ENCODE assay signal across 26 cellular contexts in the genomic region with DNA sequence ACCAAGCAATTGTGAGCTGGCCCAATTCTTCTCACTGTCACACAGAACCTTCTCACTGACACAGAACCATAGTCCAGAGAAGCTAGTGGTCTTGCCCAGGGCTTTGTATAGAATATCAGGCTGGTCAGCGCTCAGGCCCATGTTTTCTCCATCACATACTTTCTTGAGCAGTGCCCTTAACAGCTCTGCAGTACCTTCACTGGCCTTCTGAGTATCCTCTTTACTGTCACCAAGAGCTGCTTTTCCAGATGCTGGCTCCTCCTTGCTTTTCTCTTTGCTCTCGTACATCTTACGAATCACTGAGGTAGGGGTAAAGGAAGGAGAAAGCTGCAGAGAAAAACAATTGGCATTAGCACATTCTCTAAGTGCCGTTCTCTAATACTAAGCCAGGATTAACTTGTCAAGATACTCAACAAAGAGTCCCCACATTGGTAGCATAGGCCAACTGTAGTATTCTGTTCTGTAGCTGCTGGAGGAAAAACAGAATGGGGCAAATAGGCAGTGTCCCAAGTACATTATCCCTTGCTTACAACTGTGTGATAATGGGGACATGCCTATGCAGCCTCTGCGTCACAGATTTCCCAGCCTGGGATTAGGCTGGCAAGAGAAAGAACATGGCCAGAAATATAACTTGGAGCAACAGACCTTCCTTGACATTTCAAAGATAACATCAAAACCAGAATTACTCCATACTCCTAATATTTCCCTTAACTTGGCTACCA. TPM values are rescaled to one million over a fixed set of nuclear protein-coding genes. Genes with fewer than 3 reads are reported as not detected.
DNase-seq lines count a peak whose midpoint lies in the region; ATAC-seq and TF ChIP-seq lines count a peak whose summit lies in the region.
"Had no signal": no experiment of that assay in that cellular context is flagged by ENCODE, and none has a peak within 500 bp of the region (broad histone marks: within the 10 kb centered on the region; RNA-seq: fewer than 3 reads in every experiment).

No MANE protein-coding gene starts in this region.

- H3K79me2 ChIP-seq in HCT116 (ENCODE audit: insufficient read depth, low read length) = no peaks in the 10 kb centered on the region

- H3K27me3 Mint-ChIP-seq in CD4-positive, CD25-positive, alpha-beta regulatory T cell = no peaks in the 10 kb centered on the region
- no peaks in the 10 kb centered on the region for H3K27me3 Mint-ChIP-seq in naive thymus-derived CD8-positive, alpha-beta T cell
- H3K27me3 Mint-ChIP-seq: activated B cell treated with CpG ODN at 0.5 μM for 24 hours; activated CD4-positive, alpha-beta memory T cell treated with anti-CD3 and anti-CD28 coated beads, Interleukin-2, amount 10 ng/mL, durations not matched to agents 7 days and 5 days; natural killer cell treated with Interleukin-12 subunit alpha and Interleukin-12 subunit beta and Interleukin-15 and Interleukin-18, amount 100 ng/mL, for 72 hours had no signal

- no peak overlapping the region for H3K4me3 Mint-ChIP-seq in CD4-positive, CD25-positive, alpha-beta regulatory T cell
- no peak overlapping the region for H3K4me3 Mint-ChIP-seq in naive thymus-derived CD8-positive, alpha-beta T cell
- H3K4me3 Mint-ChIP-seq: activated B cell treated with CpG ODN at 0.5 μM for 24 hours; activated CD4-positive, alpha-beta memory T cell treated with anti-CD3 and anti-CD28 coated beads, Interleukin-2, amount 10 ng/mL, durations not matched to agents 7 days and 5 days; activated T-cell treated with anti-CD3 and anti-CD28 coated beads, Interleukin-2, amount 50 U/mL, for 4 hours; CD8-positive, alpha-beta T cell; natural killer cell treated with Interleukin-12 subunit alpha and Interleukin-12 subunit beta and Interleukin-15 and Interleukin-18, amount 100 ng/mL, for 72 hours had no signal

- BruUV-seq in HCT116 (replicated peaks; lab: Mats Ljungman, UMichigan) = no TSS peak

- peak overlapping the region in 2 of 3 donors; percentile 29 to 54 for H3K27ac Mint-ChIP-seq in CD4-positive, CD25-positive, alpha-beta regulatory T cell
- peak overlapping the region in 7 of 10 donors; percentile 3 to 65 (median 53) for H3K27ac Mint-ChIP-seq in naive thymus-derived CD8-positive, alpha-beta T cell
- H3K27ac Mint-ChIP-seq: activated B cell treated with CpG ODN at 0.5 μM for 24 hours; activated CD4-positive, alpha-beta memory T cell treated with anti-CD3 and anti-CD28 coated beads, Interleukin-2, amount 10 ng/mL, durations not matched to agents 7 days and 5 days; natural killer cell treated with Interleukin-12 subunit alpha and Interleukin-12 subunit beta and Interleukin-15 and Interleukin-18, amount 100 ng/mL, for 72 hours had no signal

- TF ChIP-seq POLR2A in HCT116 (IDR thresholded peaks at IDR 0.05; ENCODE audit: borderline replicate concordance, extremely low read depth, insufficient read depth, insufficient read length) = no peak
- TF ChIP-seq POLR2A in heart left ventricle (IDR thresholded peaks at IDR 0.05) = no peak

- H3K27me3 ChIP-seq in CD4-positive, CD25-positive, alpha-beta regulatory T cell (ENCODE audit: control insufficient read depth, insufficient read depth, low read length) = no peaks in the 10 kb centered on the region
- H3K27me3 ChIP-seq in HCT116 (ENCODE audit: insufficient read depth, low read length) (no peaks in the 10 kb centered on the region), heart left ventricle (no peaks in the 10 kb centered on the region)
- H3K27me3 ChIP-seq: foreskin keratinocyte, Peyer's patch had no signal

- RAD21 ChIA-PET in HCT116 (lab: Charles Lee; ENCODE audit: low non-redundant PET in 1 of 2, low total read pairs in 2 of 2, uncharacterized antibody in 2 of 2, unreplicated experiment in 2 of 2) = no interaction called here

- no peak overlapping the region for H3K27ac ChIP-seq in CD4-positive, CD25-positive, alpha-beta regulatory T cell (ENCODE audit: insufficient read depth, low read length, poor library complexity, severe bottlenecking)
- H3K27ac ChIP-seq in HCT116 (ENCODE audit: low read depth, low read length) (no peak overlapping the region), heart left ventricle (peak overlapping the region in 9 of 12 donors; percentile 4 to 72 (median 45))
- H3K27ac ChIP-seq: foreskin keratinocyte, Peyer's patch, skin epidermis had no signal

- no peaks in the 10 kb centered on the region for H3K4me1 ChIP-seq in CD4-positive, CD25-positive, alpha-beta regulatory T cell (ENCODE audit: control insufficient read depth, insufficient read depth, low read length, poor library complexity, severe bottlenecking)
- H3K4me1 ChIP-seq in HCT116 (ENCODE audit: control insufficient read depth in 1 of 2, insufficient read depth in 2 of 2, low read length in 2 of 2) (no peaks in the 10 kb centered on the region), heart left ventricle (peaks cover 0 to 63% (median 16%) of the 10 kb centered on the region in 12 donors)
- H3K4me1 ChIP-seq: foreskin keratinocyte, HAP-1, Peyer's patch had no signal

- intact Hi-C loops in HCT116 (cut with micrococcal nuclease) (no loop called here), heart left ventricle (cut with DNase I) (no loop called here)

- no peaks in the 10 kb centered on the region for H3K4me1 Mint-ChIP-seq in CD4-positive, CD25-positive, alpha-beta regulatory T cell
- H3K4me1 Mint-ChIP-seq in naive thymus-derived CD8-positive, alpha-beta T cell = no peaks in the 10 kb centered on the region
- H3K4me1 Mint-ChIP-seq: activated B cell treated with CpG ODN at 0.5 μM for 24 hours had no signal

- H3K4me2 ChIP-seq in HCT116 (ENCODE audit: low read length) = no peak overlapping the region

- CTCF ChIA-PET in HCT116 (lab: Charles Lee) = no interaction called here

- no peak for ATAC-seq in CD4-positive, CD25-positive, alpha-beta regulatory T cell (ENCODE audit: low read depth in 2 of 2)
- peak; percentile 28; the same call in 1 of the 2 replicates for ATAC-seq in HCT116
- ATAC-seq in heart left ventricle = peak; percentile 79 to 85 (median 80)
- ATAC-seq in naive thymus-derived CD8-positive, alpha-beta T cell = no peak
- ATAC-seq in HG02763 (IDR thresholded peaks at IDR 0.05; ENCODE audit: unreplicated experiment) = no peak
- ATAC-seq: activated T-cell treated with anti-CD3 and anti-CD28 coated beads, Interleukin-2, amount 50 U/mL, for 4 hours; CD8-positive, alpha-beta T cell; foreskin keratinocyte; natural killer cell treated with Interleukin-12 subunit alpha and Interleukin-12 subunit beta and Interleukin-15 and Interleukin-18, amount 100 ng/mL, for 72 hours had no signal

- H3K9ac ChIP-seq in HCT116 (ENCODE audit: low read length) = no peak overlapping the region

- no peak overlapping the region for H2AFZ ChIP-seq in HCT116 (ENCODE audit: low read depth, low read length, poor library complexity, severe bottlenecking)

- no peak for TF ChIP-seq CTCF in HCT116 (IDR thresholded peaks at IDR 0.05 in 2 of 3, conservative IDR thresholded peaks at IDR 0.05 in 1 of 3; ENCODE audit: borderline replicate concordance in 1 of 3, insufficient read depth in 1 of 3, low read depth in 2 of 3, low read length in 2 of 3)
- no peak for TF ChIP-seq CTCF in heart left ventricle (IDR thresholded peaks at IDR 0.05)

- H3K4me3 ChIP-seq in CD4-positive, CD25-positive, alpha-beta regulatory T cell (ENCODE audit: low read depth, low read length) = no peak overlapping the region
- no peak overlapping the region for H3K4me3 ChIP-seq in HCT116 (replicated peaks in 1 of 2; ENCODE audit: low read depth in 1 of 2, low read length in 2 of 2)
- no peak overlapping the region for H3K4me3 ChIP-seq in heart left ventricle
- H3K4me3 ChIP-seq: HAP-1, Peyer's patch, skin epidermis had no signal

- no peaks in the 10 kb centered on the region for H3K9me3 Mint-ChIP-seq in CD4-positive, CD25-positive, alpha-beta regulatory T cell
- H3K9me3 Mint-ChIP-seq in naive thymus-derived CD8-positive, alpha-beta T cell = no peaks in the 10 kb centered on the region
- H3K9me3 Mint-ChIP-seq: activated B cell treated with CpG ODN at 0.5 μM for 24 hours; activated CD4-positive, alpha-beta memory T cell treated with anti-CD3 and anti-CD28 coated beads, Interleukin-2, amount 10 ng/mL, durations not matched to agents 7 days and 5 days; activated T-cell treated with anti-CD3 and anti-CD28 coated beads, Interleukin-2, amount 50 U/mL, for 4 hours; CD8-positive, alpha-beta T cell; natural killer cell treated with Interleukin-12 subunit alpha and Interleukin-12 subunit beta and Interleukin-15 and Interleukin-18, amount 100 ng/mL, for 72 hours had no signal

- H3K36me3 Mint-ChIP-seq in CD4-positive, CD25-positive, alpha-beta regulatory T cell = peaks cover 34% of the 10 kb centered on the region
- H3K36me3 Mint-ChIP-seq in naive thymus-derived CD8-positive, alpha-beta T cell = peaks cover 0 to 81% (median 9%) of the 10 kb centered on the region in 3 donors

- H3K9me2 ChIP-seq in HCT116 (ENCODE audit: insufficient read depth) = no peaks in the 10 kb centered on the region

- no peaks in the 10 kb centered on the region for H3K9me3 ChIP-seq in CD4-positive, CD25-positive, alpha-beta regulatory T cell (ENCODE audit: control insufficient read depth in 2 of 2, low read length in 2 of 2)
- no peaks in the 10 kb centered on the region for H3K9me3 ChIP-seq in HCT116 (ENCODE audit: control insufficient read depth in 1 of 2, insufficient read depth in 1 of 2, low read depth in 1 of 2, low read length in 2 of 2)
- H3K9me3 ChIP-seq in heart left ventricle = no peaks in the 10 kb centered on the region
- H3K9me3 ChIP-seq: HAP-1, Peyer's patch had no signal

- POLR2A ChIA-PET in HCT116 (lab: Charles Lee) = no interaction called here
- POLR2A ChIA-PET in naive thymus-derived CD8-positive, alpha-beta T cell (lab: Charles Lee) = interaction anchor here (0.5 kb wide), 1 partner anchor 8 kb away, joined by 3 read pairs; no protein-coding TSS in a partner anchor

- peaks cover 5% of the 10 kb centered on the region; the same call in 1 of the 2 replicates for H4K20me1 ChIP-seq in HCT116 (ENCODE audit: insufficient read depth)

- DNase-seq in CD4-positive, CD25-positive, alpha-beta regulatory T cell = no peak
- DNase-seq in HCT116 (ENCODE audit: low read depth, low spot score) (no peak), heart left ventricle (peak in 3 of 5 donors; percentile 29 to 64 (median 49)), GM19240 (ENCODE audit: insufficient read length, low spot score) (no peak), NOMO-1 (lab: John Stamatoyannopoulos, UW; ENCODE audit: unreplicated experiment in 2 of 2) (no peak)
- no peak for DNase-seq in naive thymus-derived CD8-positive, alpha-beta T cell
- DNase-seq: activated B cell treated with CpG ODN at 0.5 μM for 24 hours; activated CD4-positive, alpha-beta memory T cell treated with anti-CD3 and anti-CD28 coated beads, Interleukin-2, amount 10 ng/mL, durations not matched to agents 7 days and 5 days; activated T-cell treated with anti-CD3 and anti-CD28 coated beads, Interleukin-2, amount 50 U/mL, for 4 hours; amniotic stem cell; caudate nucleus; CD8-positive, alpha-beta T cell; DMS79 treated with DMSO at 0.1 percent for 48 hours; foreskin keratinocyte; hypothalamus; kidney; mammary epithelial cell; NCI-H187; NCI-H2227 treated with DMSO at 0.1 percent for 48 hours; NCI-H774; Peyer's patch; stimulated activated CD4-positive, alpha-beta T cell treated with anti-CD3 and anti-CD28 coated beads, Interleukin-2, amount 100 ng/mL, for 48 hours had no signal

- peaks cover 80% of the 10 kb centered on the region for H3K36me3 ChIP-seq in CD4-positive, CD25-positive, alpha-beta regulatory T cell (ENCODE audit: control insufficient read depth, insufficient read depth, low read length)
- peaks cover 39 to 52% of the 10 kb centered on the region in 2 experiments for H3K36me3 ChIP-seq in HCT116 (ENCODE audit: control insufficient read depth in 1 of 2, insufficient read depth in 2 of 2, low read length in 2 of 2)
- H3K36me3 ChIP-seq in heart left ventricle = peaks cover 0 to 98% (median 83%) of the 10 kb centered on the region in 9 donors

- no peak for TF ChIP-seq RAD21 in HCT116 (IDR thresholded peaks at IDR 0.05; ENCODE audit: low read depth)

- 70 to 77% (median 71%) methylated on average over 5 of the region's 5 CpGs for WGBS in heart left ventricle, 4 donors

RNA-seq across cellular contexts. Expression of a gene that starts 43.5 kb away (rescaled TPM):
- 53.8 TPM for total RNA-seq in CD4-positive, CD25-positive, alpha-beta regulatory T cell
- 100 to 1,000 TPM in 1 of 4 donors, 10 to 100 TPM in 3; 86.3 to 105 (median 91.6) TPM for polyA plus RNA-seq in CD4-positive, CD25-positive, alpha-beta regulatory T cell
- total RNA-seq in HCT116 (2021; ENCODE audit: unreplicated experiment) = 68.2 TPM
- 70.4 and 72.0 TPM in 2 replicates for polyA plus RNA-seq in HCT116 (2012)
- total RNA-seq in heart left ventricle = 10 to 100 TPM; 50.1 to 88.0 (median 55.3) TPM
- polyA plus RNA-seq in heart left ventricle = 10 to 100 TPM; 63.1 to 94.8 TPM
- 100 to 1,000 TPM; 106 to 112 TPM for total RNA-seq in naive thymus-derived CD8-positive, alpha-beta T cell
- polyA plus RNA-seq in naive thymus-derived CD8-positive, alpha-beta T cell = 10 to 100 TPM; 82.1 to 92.7 (median 90.8) TPM

RNA-seq across cellular contexts. Expression of a gene that starts 46.7 kb away (rescaled TPM):
- 26.6 TPM for total RNA-seq in CD4-positive, CD25-positive, alpha-beta regulatory T cell
- 10 to 100 TPM in 3 of 4 donors, 1 to 10 TPM in 1; 9.3 to 14.6 (median 10.9) TPM for polyA plus RNA-seq in CD4-positive, CD25-positive, alpha-beta regulatory T cell
- total RNA-seq in HCT116 (2021; ENCODE audit: unreplicated experiment) = 24.2 TPM
- polyA plus RNA-seq in HCT116 (2012) = 16.1 and 16.3 TPM in 2 replicates
- 10 to 100 TPM; 12.1 to 31.2 (median 23.8) TPM for total RNA-seq in heart left ventricle
- polyA plus RNA-seq in heart left ventricle = 10 to 100 TPM in 1 of 2 donors, 1 to 10 TPM in 1; 8.3 to 13.6 TPM
- 10 to 100 TPM; 29.5 to 36.6 TPM for total RNA-seq in naive thymus-derived CD8-positive, alpha-beta T cell
- 10 to 100 TPM in 1 of 3 donors, 1 to 10 TPM in 2; 6.2 to 13.4 (median 7.7) TPM for polyA plus RNA-seq in naive thymus-derived CD8-positive, alpha-beta T cell

RNA-seq across cellular contexts. Expression of a gene that starts 53.4 kb away (rescaled TPM):
- total RNA-seq in CD4-positive, CD25-positive, alpha-beta regulatory T cell = 300 TPM
- polyA plus RNA-seq in CD4-positive, CD25-positive, alpha-beta regulatory T cell = 10 to 100 TPM; 18.6 to 36.1 (median 28.0) TPM
- total RNA-seq in HCT116 (2021; ENCODE audit: unreplicated experiment) (53.1 TPM), heart left ventricle (10 to 100 TPM in 1 of 9 donors, 1 to 10 TPM in 8; 2.2 to 18.3 (median 6.4) TPM)
- 28.9 and 29.9 TPM in 2 replicates for polyA plus RNA-seq in HCT116 (2012)
- 1 to 10 TPM; 4.8 to 8.1 TPM for polyA plus RNA-seq in heart left ventricle
- total RNA-seq in naive thymus-derived CD8-positive, alpha-beta T cell = 100 to 1,000 TPM; 368 to 371 TPM
- 10 to 100 TPM; 23.1 to 49.8 (median 36.5) TPM for polyA plus RNA-seq in naive thymus-derived CD8-positive, alpha-beta T cell

Comparison
In these comparisons a context has a peak if more than half of its experiments do, and no peak if none do; other contexts are left out.
1. ATAC-seq: peak in HCT116 (single experiment) and heart left ventricle (4 of 4); none in CD4-positive, CD25-positive, alpha-beta regulatory T cell (0 of 2), naive thymus-derived CD8-positive, alpha-beta T cell (0 of 2) and HG02763 (single experiment).
2. DNase-seq: peak in heart left ventricle (3 of 5); none in CD4-positive, CD25-positive, alpha-beta regulatory T cell (0 of 3), HCT116 (single experiment), naive thymus-derived CD8-positive, alpha-beta T cell (0 of 10), GM19240 (single experiment) and NOMO-1 (0 of 2).
3. H3K27ac ChIP-seq: peak in heart left ventricle (9 of 12); none in CD4-positive, CD25-positive, alpha-beta regulatory T cell (single experiment) and HCT116 (single experiment).